ENCODE assay signal across 1 cellular context in the genomic region with DNA sequence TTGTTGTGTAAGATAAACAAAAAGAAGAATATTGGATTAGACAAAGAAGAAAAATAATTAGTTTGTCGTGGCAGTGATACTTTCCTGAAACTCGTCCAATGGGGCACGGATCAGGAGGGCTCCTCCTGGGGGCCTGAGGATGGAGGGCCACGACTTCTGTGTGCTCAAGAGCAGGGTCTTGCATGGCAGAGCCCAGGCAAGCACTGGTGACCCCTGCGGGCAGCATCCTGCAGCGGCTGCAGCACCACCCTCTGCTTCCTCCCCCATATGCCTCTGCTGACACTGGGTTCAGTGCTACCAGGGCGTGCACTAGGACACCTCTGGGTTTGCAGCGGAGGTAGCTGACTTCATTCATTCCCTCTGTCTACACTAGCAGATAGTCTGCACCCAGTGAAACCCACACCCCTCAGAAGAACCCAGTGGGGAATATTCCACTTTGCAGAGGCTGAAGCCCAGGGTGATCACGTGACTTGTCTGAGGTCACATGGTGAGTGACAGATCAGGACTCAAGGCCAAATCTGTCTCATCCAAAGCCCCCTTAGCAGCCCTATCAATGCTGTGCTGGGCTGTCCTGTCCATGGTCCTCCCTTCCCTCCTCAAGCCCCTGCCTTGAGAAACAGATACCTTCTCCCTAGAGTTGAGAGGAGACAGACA.
TF ChIP-seq lines count a peak whose summit lies in the region.

No MANE protein-coding gene starts in this region.

TF ChIP-seq in Ishikawa, 13 proteins besides CTCF, POLR2A, EP300 and RAD21 (continued from another document):
- no peak for TF ChIP-seq MAX (IDR thresholded peaks at IDR 0.05)
- TF ChIP-seq NFIC (IDR thresholded peaks at IDR 0.05): no peak
- no peak for TF ChIP-seq ZBTB7A (IDR thresholded peaks at IDR 0.05; ENCODE audit: low read depth)
- no peak for TF ChIP-seq CEBPB (IDR thresholded peaks at IDR 0.05)
- TF ChIP-seq, protein P1, sequence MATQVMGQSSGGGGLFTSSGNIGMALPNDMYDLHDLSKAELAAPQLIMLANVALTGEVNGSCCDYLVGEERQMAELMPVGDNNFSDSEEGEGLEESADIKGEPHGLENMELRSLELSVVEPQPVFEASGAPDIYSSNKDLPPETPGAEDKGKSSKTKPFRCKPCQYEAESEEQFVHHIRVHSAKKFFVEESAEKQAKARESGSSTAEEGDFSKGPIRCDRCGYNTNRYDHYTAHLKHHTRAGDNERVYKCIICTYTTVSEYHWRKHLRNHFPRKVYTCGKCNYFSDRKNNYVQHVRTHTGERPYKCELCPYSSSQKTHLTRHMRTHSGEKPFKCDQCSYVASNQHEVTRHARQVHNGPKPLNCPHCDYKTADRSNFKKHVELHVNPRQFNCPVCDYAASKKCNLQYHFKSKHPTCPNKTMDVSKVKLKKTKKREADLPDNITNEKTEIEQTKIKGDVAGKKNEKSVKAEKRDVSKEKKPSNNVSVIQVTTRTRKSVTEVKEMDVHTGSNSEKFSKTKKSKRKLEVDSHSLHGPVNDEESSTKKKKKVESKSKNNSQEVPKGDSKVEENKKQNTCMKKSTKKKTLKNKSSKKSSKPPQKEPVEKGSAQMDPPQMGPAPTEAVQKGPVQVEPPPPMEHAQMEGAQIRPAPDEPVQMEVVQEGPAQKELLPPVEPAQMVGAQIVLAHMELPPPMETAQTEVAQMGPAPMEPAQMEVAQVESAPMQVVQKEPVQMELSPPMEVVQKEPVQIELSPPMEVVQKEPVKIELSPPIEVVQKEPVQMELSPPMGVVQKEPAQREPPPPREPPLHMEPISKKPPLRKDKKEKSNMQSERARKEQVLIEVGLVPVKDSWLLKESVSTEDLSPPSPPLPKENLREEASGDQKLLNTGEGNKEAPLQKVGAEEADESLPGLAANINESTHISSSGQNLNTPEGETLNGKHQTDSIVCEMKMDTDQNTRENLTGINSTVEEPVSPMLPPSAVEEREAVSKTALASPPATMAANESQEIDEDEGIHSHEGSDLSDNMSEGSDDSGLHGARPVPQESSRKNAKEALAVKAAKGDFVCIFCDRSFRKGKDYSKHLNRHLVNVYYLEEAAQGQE (IDR thresholded peaks at IDR 0.05; ENCODE audit: low read depth): no peak
TF ChIP-seq in Ishikawa: peak in this region for 1.
